ENCODE assay signal across 9 cellular contexts in genomic region chr9:84139296-84140100, GRCh38.
A peak's percentile ranks its signal among the peaks of the same experiment; 100 is the strongest.
DNase-seq lines count a peak whose midpoint lies in the region; ATAC-seq, FAIRE-seq and TF ChIP-seq lines count a peak whose summit lies in the region.
"Had no signal": no experiment of that assay in that cellular context is flagged by ENCODE, and none has a peak within 500 bp of the region (broad histone marks: within the 10 kb centered on the region; RNA-seq: fewer than 3 reads in every experiment).

No MANE protein-coding gene starts in this region.

- no peaks in the 10 kb centered on the region for H3K9me3 Mint-ChIP-seq in T-helper 2 cell treated with Interferon-gamma antibody and Interleukin-4, amounts not matched to agents 5 μg/mL and 100 μg/mL, for 36 hours

- no peak for ATAC-seq in HG02885 (IDR thresholded peaks at IDR 0.05; ENCODE audit: poor library complexity, unreplicated experiment)

- H3K27ac Mint-ChIP-seq in T-helper 2 cell treated with Interferon-gamma antibody and Interleukin-4, amounts not matched to agents 5 μg/mL and 100 μg/mL, for 36 hours = no peak overlapping the region

- peaks cover 5% of the 10 kb centered on the region for H3K4me1 Mint-ChIP-seq in T-helper 2 cell treated with Interferon-gamma antibody and Interleukin-4, amounts not matched to agents 5 μg/mL and 100 μg/mL, for 36 hours (ENCODE audit: low read depth)

- no peak for DNase-seq in T-helper 2 cell treated with Interferon-gamma antibody and Interleukin-4, amounts not matched to agents 5 μg/mL and 100 μg/mL, for 36 hours (ENCODE audit: low spot score)
- DNase-seq in T-helper 2 cell (no peak), NCI-H345 (lab: John Stamatoyannopoulos, UW) (peak; percentile 82), dermis microvascular lymphatic vessel endothelial cell (ENCODE audit: low read depth in 2 of 2) (peak; percentile 54 to 89), pons (ENCODE audit: low spot score) (peak; percentile 73), NK-92 (lab: John Stamatoyannopoulos, UW; ENCODE audit: unreplicated experiment) (no peak), H54 (ENCODE audit: insufficient read length, low spot score) (no peak)

- no peak for FAIRE-seq in H54 (lab: Jason Lieb, UNC)
- FAIRE-seq: keratinocyte had no signal

- no peaks in the 10 kb centered on the region for H3K36me3 Mint-ChIP-seq in T-helper 2 cell treated with Interferon-gamma antibody and Interleukin-4, amounts not matched to agents 5 μg/mL and 100 μg/mL, for 36 hours (ENCODE audit: low read depth)

- peak overlapping the region; percentile 84 for H3K4me3 Mint-ChIP-seq in T-helper 2 cell treated with Interferon-gamma antibody and Interleukin-4, amounts not matched to agents 5 μg/mL and 100 μg/mL, for 36 hours

- no peak for TF ChIP-seq POLR2A in H54 (IDR thresholded peaks at IDR 0.05; ENCODE audit: low read depth, low read length)

- H3K27me3 Mint-ChIP-seq in T-helper 2 cell treated with Interferon-gamma antibody and Interleukin-4, amounts not matched to agents 5 μg/mL and 100 μg/mL, for 36 hours (ENCODE audit: low read depth) = peaks cover 73% of the 10 kb centered on the region

Comparison
In these comparisons a context has a peak if more than half of its experiments do, and no peak if none do; other contexts are left out.
1. DNase-seq: peak in NCI-H345 (single experiment), dermis microvascular lymphatic vessel endothelial cell (2 of 2) and pons (single experiment); none in T-helper 2 cell treated with Interferon-gamma antibody and Interleukin-4, amounts not matched to agents 5 μg/mL and 100 μg/mL, for 36 hours (single experiment), T-helper 2 cell (0 of 5), NK-92 (single experiment) and H54 (single experiment).